21 cellular contexts compared by ENCODE assay signal in genomic region chr7:50620418-50620817, GRCh38. TPM values are rescaled to one million over a fixed set of nuclear protein-coding genes. Genes with fewer than 3 reads are reported as not detected.
DNase-seq lines count a peak whose midpoint lies in the region; ATAC-seq and TF ChIP-seq lines count a peak whose summit lies in the region.
"Had no signal": no experiment of that assay in that cellular context is flagged by ENCODE, and none has a peak within 500 bp of the region (broad histone marks: within the 10 kb centered on the region; RNA-seq: fewer than 3 reads in every experiment).

No MANE protein-coding gene starts in this region.

- H3K4me3 ChIP-seq in esophagus muscularis mucosa: no peak overlapping the region
- no peak overlapping the region for H3K4me3 ChIP-seq in tibial artery
- H3K4me3 ChIP-seq: A549, GM12878, SJCRH30 had no signal

- H3K4me1 ChIP-seq in esophagus muscularis mucosa (peaks cover 0 to 18% (median 12%) of the 10 kb centered on the region in 4 donors), tibial artery (peaks cover 0 to 32% (median 14%) of the 10 kb centered on the region in 4 donors)
- H3K4me1 ChIP-seq: A549, SJCRH30 had no signal

- WGBS in esophagus muscularis mucosa: 53% methylated on average over 11 of the region's 11 CpGs

- no peaks in the 10 kb centered on the region for H3K9me3 ChIP-seq in T-helper 17 cell (ENCODE audit: control insufficient read depth, low read length, poor library complexity, severe bottlenecking)
- H3K9me3 ChIP-seq in esophagus muscularis mucosa: no peaks in the 10 kb centered on the region
- no peaks in the 10 kb centered on the region for H3K9me3 ChIP-seq in tibial artery
- H3K9me3 ChIP-seq: A549, SJCRH30 had no signal

- no peak for TF ChIP-seq EP300 in esophagus muscularis mucosa (IDR thresholded peaks at IDR 0.05)

- H3K27ac Mint-ChIP-seq in T-helper 17 cell: peak overlapping the region; percentile 14
- H3K27ac Mint-ChIP-seq: CD4-positive, CD25-positive, alpha-beta regulatory T cell had no signal

- H3K4me1 Mint-ChIP-seq in T-helper 17 cell: no peaks in the 10 kb centered on the region
- H3K4me1 Mint-ChIP-seq: CD4-positive, CD25-positive, alpha-beta regulatory T cell had no signal

- H3K36me3 ChIP-seq in esophagus muscularis mucosa (peaks cover 2 to 41% (median 17%) of the 10 kb centered on the region in 4 donors), tibial artery (peaks cover 0 to 21% (median 7%) of the 10 kb centered on the region in 3 donors)
- H3K36me3 ChIP-seq: SJCRH30 had no signal

- no peak for TF ChIP-seq POLR2A in esophagus muscularis mucosa (IDR thresholded peaks at IDR 0.05; ENCODE audit: low read depth)

- H3K4me3 Mint-ChIP-seq in T-helper 17 cell: no peak overlapping the region
- H3K4me3 Mint-ChIP-seq: CD4-positive, CD25-positive, alpha-beta regulatory T cell had no signal

- ATAC-seq in T-helper 17 cell: no peak
- ATAC-seq: A549, GM12878, Panc1 had no signal

- TF ChIP-seq CTCF in esophagus muscularis mucosa (IDR thresholded peaks at IDR 0.05) (no peak), tibial artery (IDR thresholded peaks at IDR 0.05) (no peak)

- H3K27me3 ChIP-seq in esophagus muscularis mucosa (no peaks in the 10 kb centered on the region), tibial artery (no peaks in the 10 kb centered on the region)

- H3K36me3 Mint-ChIP-seq in T-helper 17 cell (ENCODE audit: low read depth): no peaks in the 10 kb centered on the region
- H3K36me3 Mint-ChIP-seq: CD4-positive, CD25-positive, alpha-beta regulatory T cell had no signal

- peaks cover 16% of the 10 kb centered on the region for H3K27me3 Mint-ChIP-seq in T-helper 17 cell

- H3K27ac ChIP-seq in esophagus muscularis mucosa (replicated peaks in 1 of 4) (no peak overlapping the region), tibial artery (peak overlapping the region; percentile 10 to 36)
- H3K27ac ChIP-seq: A549, KMS-11, SJCRH30 had no signal

- intact Hi-C loops in esophagus muscularis mucosa (cut with DNase I) (no loop called here), tibial artery (cut with DNase I; ENCODE audit: low total_unique reads) (no loop called here)

- DNase-seq in AG20443 (ENCODE audit: low spot score): peak; percentile 30
- DNase-seq in T-helper 17 cell: no peak
- peak; percentile 87 for DNase-seq in esophagus muscularis mucosa (ENCODE audit: extremely low spot score)
- peak in 1 of 2 donors; percentile 75 for DNase-seq in tibial artery
- no peak for DNase-seq in SKM-1 treated with dmso at 0.1 percent for 144 hours (lab: John Stamatoyannopoulos, UW; ENCODE audit: unreplicated experiment)
- no peak for DNase-seq in NCI-H510A (lab: John Stamatoyannopoulos, UW)
- DNase-seq in COR-L47 (lab: John Stamatoyannopoulos, UW): no peak
- DNase-seq: CD4-positive, CD25-positive, alpha-beta regulatory T cell; DMS 273 treated with DMSO at 0.1 percent for 48 hours; DMS79 treated with DMSO at 0.1 percent for 48 hours; IMR-90; NCI-H1105; NCI-H2029 treated with DMSO at 0.1 percent for 48 hours; NCI-H226; NCI-H524; NCI-H82; SJCRH30 had no signal

RNA-seq across cellular contexts. Expression of gene DDC, which starts 55.2 kb away (rescaled TPM):
- total RNA-seq in T-helper 17 cell (not detected), esophagus muscularis mucosa (not detected)
- total RNA-seq: CD4-positive, CD25-positive, alpha-beta regulatory T cell; GM12878; IMR-90; SJCRH30 had no signal

Comparison
In these comparisons a context has a peak if more than half of its experiments do, and no peak if none do; other contexts are left out.
1. DNase-seq: peak in AG20443 (single experiment) and esophagus muscularis mucosa (single experiment); none in T-helper 17 cell (0 of 3), SKM-1 treated with dmso at 0.1 percent for 144 hours (single experiment), NCI-H510A (single experiment) and COR-L47 (single experiment).
2. H3K27ac ChIP-seq: peak in tibial artery (2 of 2); none in esophagus muscularis mucosa (0 of 4).